ENCODE assay signal across 36 cellular contexts in genomic region chr7:29173458-29173857, GRCh38. TPM values are rescaled to one million over a fixed set of nuclear protein-coding genes. Genes with fewer than 3 reads are reported as not detected.
"Had no signal": no experiment of that assay in that cellular context is flagged by ENCODE, and none has a peak within 500 bp of the region (broad histone marks: within the 10 kb centered on the region; RNA-seq: fewer than 3 reads in every experiment).

No MANE protein-coding gene starts in this region.

- H3K4me3 ChIP-seq: MG63 had no signal

- H3K9me3 ChIP-seq: MG63 had no signal

- H3K36me3 ChIP-seq: MG63 had no signal

- H3K27ac ChIP-seq: KMS-11 had no signal

- H3K4me2 ChIP-seq: KMS-11 had no signal

- H3K9ac ChIP-seq: KMS-11 had no signal

- DNase-seq: Karpas-422, Kasumi-1, KG1, MG63, MM.1S, MV-4-11, NCI-H1048, NCI-H1092, NCI-H1092 treated with DMSO at 0.1 percent for 48 hours, NCI-H1105, NCI-H1105 treated with DMSO at 0.1 percent for 48 hours, NCI-H1417 treated with DMSO at 0.1 percent for 48 hours, NCI-H1436, NCI-H1436 treated with DMSO at 0.1 percent for 48 hours, NCI-H146, NCI-H1694, NCI-H1694 treated with DMSO at 0.1 percent for 48 hours, NCI-H187, NCI-H187 treated with DMSO at 0.1 percent for 48 hours, NCI-H1930, NCI-H2029, NCI-H2029 treated with DMSO at 0.1 percent for 48 hours, NCI-H2081 treated with DMSO at 0.1 percent for 48 hours, NCI-H2107, NCI-H2171, NCI-H2171 treated with DMSO at 0.1 percent for 48 hours, NCI-H226, NCI-H345, NCI-H446, NCI-H446 treated with DMSO at 0.1 percent for 48 hours, NCI-H510A, NCI-H510A treated with DMSO at 0.1 percent for 48 hours, NCI-H524 had no signal

- H3K27me3 ChIP-seq: MG63 had no signal

RNA-seq across cellular contexts. Expression of gene CHN2, which starts 21.1 kb away (rescaled TPM):
- total RNA-seq: LHCN-M2, M059J had no signal
